1 cellular context compared by ENCODE assay signal in genomic region chr7:5525271-5526189, GRCh38.
TF ChIP-seq lines count a peak whose summit lies in the region.

No MANE protein-coding gene starts in this region.

TF ChIP-seq in K562, 482 proteins besides CTCF, POLR2A, EP300 and RAD21 (continued from another document and continues in another):
- TF ChIP-seq HINFP (tag; conservative IDR thresholded peaks at IDR 0.05; ENCODE audit: low read depth): no peak
- no peak for TF ChIP-seq ZNF655 (CRISPR knock-in tag; IDR thresholded peaks at IDR 0.05)
- peak; percentile 83; the same call in 1 of the 2 replicates for TF ChIP-seq SP1 (CRISPR knock-in tag; IDR thresholded peaks at IDR 0.05)
- no peak for TF ChIP-seq ZNF75A (CRISPR knock-in tag; IDR thresholded peaks at IDR 0.05)
- TF ChIP-seq CEBPB (tag; IDR thresholded peaks at IDR 0.05): no peak; the same call in 1 of the 2 replicates
- TF ChIP-seq AFF1 (IDR thresholded peaks at IDR 0.05; ENCODE audit: low read depth in 1 of 2, partially characterized antibody in 2 of 2): no peak
- TF ChIP-seq MGA (IDR thresholded peaks at IDR 0.05): no peak
- TF ChIP-seq NR0B1 (IDR thresholded peaks at IDR 0.05; ENCODE audit: partially characterized antibody): no peak
- TF ChIP-seq MBD1 (CRISPR knock-in tag; IDR thresholded peaks at IDR 0.05): no peak
- TF ChIP-seq HMG20A (CRISPR knock-in tag; conservative IDR thresholded peaks at IDR 0.05): no peak
- no peak; the same call in 1 of the 2 replicates for TF ChIP-seq ZBTB49 (CRISPR knock-in tag; IDR thresholded peaks at IDR 0.05; ENCODE audit: borderline replicate concordance)
- TF ChIP-seq SIRT6 (IDR thresholded peaks at IDR 0.05; ENCODE audit: low read depth, low read length): no peak
- no peak for TF ChIP-seq CHD2 (IDR thresholded peaks at IDR 0.05; ENCODE audit: low read depth, low read length)
- no peak for TF ChIP-seq KDM2B (CRISPR knock-in tag; IDR thresholded peaks at IDR 0.05)
- no peak for TF ChIP-seq FOXM1 (IDR thresholded peaks at IDR 0.05; ENCODE audit: low read depth)
- no peak; the same call in 1 of the 2 replicates for TF ChIP-seq FOXM1 (CRISPR knock-in tag; IDR thresholded peaks at IDR 0.05; ENCODE audit: low read depth)
- TF ChIP-seq ILF3 (IDR thresholded peaks at IDR 0.05; ENCODE audit: borderline replicate concordance): peak; percentile 39; the same call in 1 of the 2 replicates
- 0 out of 2 replicates have a peak, but pooled peaks have one; percentile 16 for TF ChIP-seq TEAD2 (tag; IDR thresholded peaks at IDR 0.05)
- no peak for TF ChIP-seq NFIX (CRISPR knock-in tag; IDR thresholded peaks at IDR 0.05; ENCODE audit: low read depth)
- peak; percentile 87; the same call in 1 of the 2 replicates for TF ChIP-seq HOXB6 (CRISPR knock-in tag; IDR thresholded peaks at IDR 0.05; ENCODE audit: borderline replicate concordance)
- TF ChIP-seq ZNF174 (CRISPR knock-in tag; IDR thresholded peaks at IDR 0.05): no peak
- TF ChIP-seq THAP12 (CRISPR knock-in tag; IDR thresholded peaks at IDR 0.05): no peak; the same call in 1 of the 2 replicates
- no peak for TF ChIP-seq TBP (optimal IDR thresholded peaks at IDR 0.05; ENCODE audit: low read depth, low read length)
